19 cellular contexts compared by ENCODE assay signal in genomic region chrX:69015156-69015555, GRCh38.
DNase-seq lines count a peak whose midpoint lies in the region; ATAC-seq, FAIRE-seq and TF ChIP-seq lines count a peak whose summit lies in the region.
"Had no signal": no experiment of that assay in that cellular context is flagged by ENCODE, and none has a peak within 500 bp of the region (broad histone marks: within the 10 kb centered on the region; RNA-seq: fewer than 3 reads in every experiment).

No MANE protein-coding gene starts in this region.

- H3K36me3 ChIP-seq in HEK293 (ENCODE audit: control insufficient read depth in 2 of 2, insufficient read depth in 1 of 2, low read length in 2 of 2), result no peaks in the 10 kb centered on the region
- no peaks in the 10 kb centered on the region for H3K36me3 ChIP-seq in lung (ENCODE audit: control insufficient read depth in 2 of 2, insufficient read depth in 2 of 2, low read length in 2 of 2)
- no peaks in the 10 kb centered on the region for H3K36me3 ChIP-seq in parathyroid adenoma (ENCODE audit: control insufficient read depth, insufficient read depth, low read length)
- H3K36me3 ChIP-seq in Caco-2 (ENCODE audit: control insufficient read depth, insufficient read depth, low read length), result no peaks in the 10 kb centered on the region
- H3K36me3 ChIP-seq: HAP-1 had no signal

- H2AFZ ChIP-seq in parathyroid adenoma, result peak overlapping the region; percentile 46

- FAIRE-seq in GM12891 (lab: Jason Lieb, UNC), result peak; percentile 31
- FAIRE-seq: GM19239 had no signal

- TF ChIP-seq CTCF in HEK293 (tag by site-specific recombination; IDR thresholded peaks at IDR 0.05) (no peak), lung (IDR thresholded peaks at IDR 0.05; ENCODE audit: control extremely low read depth, extremely low read depth) (no peak), parathyroid adenoma (IDR thresholded peaks at IDR 0.05) (no peak), Caco-2 (IDR thresholded peaks at IDR 0.05; ENCODE audit: insufficient read depth in 1 of 2, low read depth in 1 of 2, low read length in 1 of 2, severe bottlenecking in 1 of 2, unreplicated experiment in 1 of 2) (no peak)

- no peak overlapping the region for H3K9ac ChIP-seq in parathyroid adenoma

- peaks cover 2% of the 10 kb centered on the region for H3K79me2 ChIP-seq in parathyroid adenoma

- no peak overlapping the region for H3K4me2 ChIP-seq in parathyroid adenoma (ENCODE audit: low read length)

- H3K4me3 ChIP-seq in HEK293 (ENCODE audit: low read depth, low read length) (no peak overlapping the region), lung (no peak overlapping the region), parathyroid adenoma (ENCODE audit: low read depth, low read length) (no peak overlapping the region), Caco-2 (ENCODE audit: low read depth, low read length) (no peak overlapping the region)
- H3K4me3 ChIP-seq: HAP-1 had no signal

- no peaks in the 10 kb centered on the region for H3K9me3 Mint-ChIP-seq in Caco-2 (ENCODE audit: unreplicated experiment)
- no peaks in the 10 kb centered on the region for H3K9me3 Mint-ChIP-seq in activated naive CD8-positive, alpha-beta T cell treated with anti-CD3 and anti-CD28 coated beads for 36 hours

- DNase-seq in GM12891 (ENCODE audit: insufficient read length, low spot score) (no peak), lung (ENCODE audit: low spot score) (peak; percentile 25), Caco-2 (no peak)
- DNase-seq in activated naive CD8-positive, alpha-beta T cell treated with anti-CD3 and anti-CD28 coated beads for 36 hours, result no peak
- DNase-seq: GF-D8; Kasumi-1; NCI-H1105 treated with DMSO at 0.1 percent for 48 hours; NCI-H1694 treated with DMSO at 0.1 percent for 48 hours; NCI-H2107; NCI-H345; NCI-H69; NK-92 treated with Interleukin-12 subunit alpha and Interleukin-12 subunit beta, amount 100 ng/mL, for 24 hours had no signal

- no peak overlapping the region for H3K27ac Mint-ChIP-seq in Caco-2 (ENCODE audit: unreplicated experiment)
- H3K27ac Mint-ChIP-seq in activated naive CD8-positive, alpha-beta T cell treated with anti-CD3 and anti-CD28 coated beads for 36 hours, result no peak overlapping the region
- H3K27ac Mint-ChIP-seq: IgD-negative memory B cell had no signal

- no peaks in the 10 kb centered on the region for H3K9me3 ChIP-seq in HEK293 (ENCODE audit: control insufficient read depth, insufficient read depth, low read depth, low read length)
- peaks cover 0 to 4% of the 10 kb centered on the region in 2 donors for H3K9me3 ChIP-seq in lung (ENCODE audit: control insufficient read depth in 2 of 2, insufficient read depth in 1 of 2, low read length in 1 of 2)
- H3K9me3 ChIP-seq in parathyroid adenoma (ENCODE audit: control insufficient read depth, low read length), result no peaks in the 10 kb centered on the region
- H3K9me3 ChIP-seq in Caco-2, result no peaks in the 10 kb centered on the region
- H3K9me3 ChIP-seq: HAP-1 had no signal

- ATAC-seq in lung (ENCODE audit: insufficient read depth, low FRiP score) (no peak), GM18502 (IDR thresholded peaks at IDR 0.05; ENCODE audit: poor library complexity, unreplicated experiment) (no peak)

- no peaks in the 10 kb centered on the region for H3K4me1 Mint-ChIP-seq in Caco-2 (ENCODE audit: low read depth, unreplicated experiment)
- no peaks in the 10 kb centered on the region for H3K4me1 Mint-ChIP-seq in activated naive CD8-positive, alpha-beta T cell treated with anti-CD3 and anti-CD28 coated beads for 36 hours
- H3K4me1 Mint-ChIP-seq: IgD-negative memory B cell had no signal

- intact Hi-C loops in Caco-2 (cut with micrococcal nuclease; ENCODE audit: unreplicated experiment), result no loop called here

- H3K4me1 ChIP-seq in HEK293 (ENCODE audit: control insufficient read depth, insufficient read depth, low read length) (no peaks in the 10 kb centered on the region), lung (ENCODE audit: control insufficient read depth in 2 of 2, insufficient read depth in 2 of 2, low read length in 2 of 2) (peaks cover 4 to 5% of the 10 kb centered on the region in 2 donors), parathyroid adenoma (peaks cover 24% of the 10 kb centered on the region), Caco-2 (no peaks in the 10 kb centered on the region)
- H3K4me1 ChIP-seq: HAP-1 had no signal

- H3K27ac ChIP-seq in HEK293 (ENCODE audit: extremely low read depth, low read depth, low read length) (no peak overlapping the region), lung (ENCODE audit: low read depth in 1 of 2, low read length in 1 of 2) (no peak overlapping the region), parathyroid adenoma (peak overlapping the region; percentile 86)
- H3K27ac ChIP-seq: C4-2B had no signal

- no peaks in the 10 kb centered on the region for H3K27me3 ChIP-seq in lung (ENCODE audit: control insufficient read depth, insufficient read depth)
- H3K27me3 ChIP-seq in parathyroid adenoma (ENCODE audit: control insufficient read depth, insufficient read depth, low read length), result no peaks in the 10 kb centered on the region
- H3K27me3 ChIP-seq in Caco-2 (replicated peaks; ENCODE audit: control insufficient read depth, insufficient read depth, low read length), result no peaks in the 10 kb centered on the region

- WGBS in lung, 2 donors, result 69 to 78% methylated on average over 5 to 7 of the region's 7 CpGs

- no peaks in the 10 kb centered on the region for H3K36me3 Mint-ChIP-seq in Caco-2 (ENCODE audit: insufficient read depth, unreplicated experiment)
- H3K36me3 Mint-ChIP-seq in activated naive CD8-positive, alpha-beta T cell treated with anti-CD3 and anti-CD28 coated beads for 36 hours, result no peaks in the 10 kb centered on the region
- H3K36me3 Mint-ChIP-seq: IgD-negative memory B cell had no signal

- TF ChIP-seq POLR2A in GM12891 (IDR thresholded peaks at IDR 0.05; ENCODE audit: low read depth, low read length), result no peak

- POLR2A ChIA-PET in HEK293 (lab: Yijun Ruan, JAX), result no interaction called here
- POLR2A ChIA-PET in Caco-2 (lab: Charles Lee), result no interaction called here

- BruUV-seq in Caco-2 (replicated peaks; lab: Mats Ljungman, UMichigan), result no TSS peak

- peaks cover 9% of the 10 kb centered on the region for H3K27me3 Mint-ChIP-seq in Caco-2 (ENCODE audit: insufficient read depth, unreplicated experiment)
- H3K27me3 Mint-ChIP-seq in activated naive CD8-positive, alpha-beta T cell treated with anti-CD3 and anti-CD28 coated beads for 36 hours, result no peaks in the 10 kb centered on the region

- CTCF ChIA-PET in HEK293 (lab: Yijun Ruan, JAX), result no interaction called here
- CTCF ChIA-PET in Caco-2 (lab: Charles Lee), result no interaction called here

- H3K4me3 Mint-ChIP-seq in Caco-2 (ENCODE audit: unreplicated experiment), result no peak overlapping the region
- no peak overlapping the region for H3K4me3 Mint-ChIP-seq in activated naive CD8-positive, alpha-beta T cell treated with anti-CD3 and anti-CD28 coated beads for 36 hours
- H3K4me3 Mint-ChIP-seq: IgD-negative memory B cell had no signal

TF ChIP-seq in GM12891, 5 proteins besides CTCF, POLR2A, EP300 and RAD21:
- TF ChIP-seq SPI1 (IDR thresholded peaks at IDR 0.05; ENCODE audit: low read depth, low read length) (no peak), POLR2AphosphoS5 (IDR thresholded peaks at IDR 0.05; ENCODE audit: low read depth, low read length) (no peak), PAX5 (IDR thresholded peaks at IDR 0.05; ENCODE audit: insufficient read depth, low read length, severe bottlenecking) (no peak), TAF1 (IDR thresholded peaks at IDR 0.05; ENCODE audit: low read depth, low read length) (no peak), POU2F2 (IDR thresholded peaks at IDR 0.05; ENCODE audit: low read depth, low read length) (no peak)
TF ChIP-seq in GM12891: peak in this region for 0.

TF ChIP-seq in HEK293, 187 proteins besides CTCF, POLR2A, EP300 and RAD21 (continues in another document):
- TF ChIP-seq, protein P1, sequence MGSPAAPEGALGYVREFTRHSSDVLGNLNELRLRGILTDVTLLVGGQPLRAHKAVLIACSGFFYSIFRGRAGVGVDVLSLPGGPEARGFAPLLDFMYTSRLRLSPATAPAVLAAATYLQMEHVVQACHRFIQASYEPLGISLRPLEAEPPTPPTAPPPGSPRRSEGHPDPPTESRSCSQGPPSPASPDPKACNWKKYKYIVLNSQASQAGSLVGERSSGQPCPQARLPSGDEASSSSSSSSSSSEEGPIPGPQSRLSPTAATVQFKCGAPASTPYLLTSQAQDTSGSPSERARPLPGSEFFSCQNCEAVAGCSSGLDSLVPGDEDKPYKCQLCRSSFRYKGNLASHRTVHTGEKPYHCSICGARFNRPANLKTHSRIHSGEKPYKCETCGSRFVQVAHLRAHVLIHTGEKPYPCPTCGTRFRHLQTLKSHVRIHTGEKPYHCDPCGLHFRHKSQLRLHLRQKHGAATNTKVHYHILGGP (tag by site-specific recombination; IDR thresholded peaks at IDR 0.05), result no peak
- TF ChIP-seq ZNF23 (tag by site-specific recombination; IDR thresholded peaks at IDR 0.05; ENCODE audit: borderline replicate concordance) (no peak), ZNF114 (tag by site-specific recombination; IDR thresholded peaks at IDR 0.05) (no peak), ZIC2 (tag by site-specific recombination; IDR thresholded peaks at IDR 0.05) (0 out of 2 replicates have a peak, but pooled peaks have one; percentile 16), ZNF169 (tag by site-specific recombination; IDR thresholded peaks at IDR 0.05) (no peak), BCL11B (tag by site-specific recombination; IDR thresholded peaks at IDR 0.05; ENCODE audit: low read depth) (no peak), ZNF133 (tag by site-specific recombination; IDR thresholded peaks at IDR 0.05) (0 out of 2 replicates have a peak, but pooled peaks have one; percentile 46), KLF7 (tag by site-specific recombination; IDR thresholded peaks at IDR 0.05; ENCODE audit: borderline replicate concordance) (no peak), ZNF223 (tag by site-specific recombination; IDR thresholded peaks at IDR 0.05) (no peak), ZNF311 (tag by site-specific recombination; IDR thresholded peaks at IDR 0.05; ENCODE audit: borderline replicate concordance) (no peak), REPIN1 (tag by site-specific recombination; IDR thresholded peaks at IDR 0.05; ENCODE audit: low read depth) (no peak), ZNF544 (tag by site-specific recombination; IDR thresholded peaks at IDR 0.05) (no peak), TRIM28 (IDR thresholded peaks at IDR 0.05; ENCODE audit: borderline replicate concordance, low read length) (no peak)
- TF ChIP-seq, protein P2, sequence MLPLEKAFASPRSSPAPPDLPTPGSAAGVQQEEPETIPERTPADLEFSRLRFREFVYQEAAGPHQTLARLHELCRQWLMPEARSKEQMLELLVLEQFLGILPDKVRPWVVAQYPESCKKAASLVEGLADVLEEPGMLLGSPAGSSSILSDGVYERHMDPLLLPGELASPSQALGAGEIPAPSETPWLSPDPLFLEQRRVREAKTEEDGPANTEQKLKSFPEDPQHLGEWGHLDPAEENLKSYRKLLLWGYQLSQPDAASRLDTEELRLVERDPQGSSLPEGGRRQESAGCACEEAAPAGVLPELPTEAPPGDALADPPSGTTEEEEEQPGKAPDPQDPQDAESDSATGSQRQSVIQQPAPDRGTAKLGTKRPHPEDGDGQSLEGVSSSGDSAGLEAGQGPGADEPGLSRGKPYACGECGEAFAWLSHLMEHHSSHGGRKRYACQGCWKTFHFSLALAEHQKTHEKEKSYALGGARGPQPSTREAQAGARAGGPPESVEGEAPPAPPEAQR (tag by site-specific recombination; IDR thresholded peaks at IDR 0.05), result no peak
